In genomic region chr1:1442069-1442770, GRCh38 we compare ENCODE assay signal across 26 cellular contexts. TPM values are rescaled to one million over a fixed set of nuclear protein-coding genes. Genes with fewer than 3 reads are reported as not detected.
A peak's percentile ranks its signal among the peaks of the same experiment; 100 is the strongest.
DNase-seq lines count a peak whose midpoint lies in the region; ATAC-seq, FAIRE-seq and TF ChIP-seq lines count a peak whose summit lies in the region.
"Had no signal": no experiment of that assay in that cellular context is flagged by ENCODE, and none has a peak within 500 bp of the region (broad histone marks: within the 10 kb centered on the region; RNA-seq: fewer than 3 reads in every experiment).

No MANE protein-coding gene starts in this region.

- H3K4me3 ChIP-seq in SK-N-SH (ENCODE audit: low read depth in 2 of 2, low read length in 1 of 2) (no peak overlapping the region), kidney (ENCODE audit: low read length in 2 of 2) (no peak overlapping the region), upper lobe of right lung (no peak overlapping the region), breast epithelium (no peak overlapping the region)
- H3K4me3 ChIP-seq: coronary artery, heart right ventricle, SJCRH30, upper lobe of left lung had no signal

- DNase-seq in SK-N-SH: peak; percentile 28
- peak; percentile 74 for DNase-seq in kidney
- DNase-seq in upper lobe of right lung: no peak
- DNase-seq in T-helper 9 cell: no peak
- no peak for DNase-seq in breast epithelium (ENCODE audit: low spot score in 2 of 2)
- DNase-seq: activated CD4-positive, alpha-beta T cell treated with anti-CD3 and anti-CD28 coated beads, Interleukin-2, amount 50 U/mL, for 1 hour; activated CD8-positive, alpha-beta memory T cell treated with anti-CD3 and anti-CD28 coated beads, Interleukin-2, amount 50 U/mL, for 4 hours; activated effector memory CD4-positive, alpha-beta T cell treated with Interleukin-2 at 50 U/mL for 16 hours; AML-193; brain microvascular endothelial cell; COR-L47; DMS79 treated with DMSO at 0.1 percent for 48 hours; GOT3; heart right ventricle; Karpas-422; NCI-H2029; retina; stimulated activated CD8-positive, alpha-beta memory T cell treated with anti-CD3 and anti-CD28 coated beads, Interleukin-4, amount 100 ng/mL, for 48 hours; T-helper 17 cell; upper lobe of left lung had no signal

- intact Hi-C loops in kidney (cut with DNase I) (no loop called here), upper lobe of right lung (cut with DNase I) (no loop called here), breast epithelium (cut with DNase I; ENCODE audit: low total_unique reads) (loop anchor here (5.0 kb wide), 1 partner anchor 185 kb away; no protein-coding TSS in a partner anchor)

- no peak overlapping the region for H3K4me2 ChIP-seq in SK-N-SH

- no peaks in the 10 kb centered on the region for H3K36me3 ChIP-seq in SK-N-SH (replicated peaks in 1 of 2; ENCODE audit: control insufficient read depth in 1 of 2, insufficient read depth in 2 of 2, low read length in 1 of 2)
- H3K36me3 ChIP-seq in kidney (ENCODE audit: control insufficient read depth in 1 of 2, insufficient read depth in 2 of 2, low read length in 2 of 2): no peaks in the 10 kb centered on the region
- H3K36me3 ChIP-seq in upper lobe of right lung: no peaks in the 10 kb centered on the region
- no peaks in the 10 kb centered on the region for H3K36me3 ChIP-seq in breast epithelium
- H3K36me3 ChIP-seq: brain microvascular endothelial cell, neutrophil, SJCRH30, upper lobe of left lung had no signal

- no peaks in the 10 kb centered on the region; a peak in 1 of 4 replicates for H3K4me1 ChIP-seq in SK-N-SH (ENCODE audit: control insufficient read depth in 1 of 2, insufficient read depth in 2 of 2, low read depth in 1 of 2, low read length in 1 of 2)
- peaks cover 5 to 15% of the 10 kb centered on the region in 2 donors for H3K4me1 ChIP-seq in kidney (ENCODE audit: control insufficient read depth in 1 of 2, insufficient read depth in 1 of 2, low read depth in 1 of 2, low read length in 2 of 2)
- H3K4me1 ChIP-seq in upper lobe of right lung: peaks cover 19% of the 10 kb centered on the region
- peaks cover 0 to 11% of the 10 kb centered on the region in 2 donors for H3K4me1 ChIP-seq in breast epithelium

- no peak for TF ChIP-seq EP300 in SK-N-SH (IDR thresholded peaks at IDR 0.05; ENCODE audit: borderline replicate concordance in 1 of 2, low read depth in 1 of 2, low read length in 1 of 2)

- 90% methylated on average over 17 of the region's 32 CpGs for WGBS in SK-N-SH (ENCODE audit: low lambda C conversion rate)

- H3K9me3 ChIP-seq in SK-N-SH (no peaks in the 10 kb centered on the region), kidney (ENCODE audit: control insufficient read depth in 1 of 2, low read length in 2 of 2) (no peaks in the 10 kb centered on the region), upper lobe of right lung (no peaks in the 10 kb centered on the region), breast epithelium (no peaks in the 10 kb centered on the region)
- H3K9me3 ChIP-seq: heart right ventricle, neutrophil, SJCRH30, upper lobe of left lung had no signal

- POLR2A ChIA-PET in SK-N-SH (lab: Yijun Ruan, JAX): no interaction called here

- H3K27me3 ChIP-seq in SK-N-SH (ENCODE audit: insufficient read depth) (no peaks in the 10 kb centered on the region), upper lobe of right lung (no peaks in the 10 kb centered on the region), breast epithelium (no peaks in the 10 kb centered on the region)
- H3K27me3 ChIP-seq: brain microvascular endothelial cell, upper lobe of left lung had no signal

- no peak for TF ChIP-seq RAD21 in SK-N-SH (IDR thresholded peaks at IDR 0.05; ENCODE audit: low read length)

- H3K9ac ChIP-seq in SK-N-SH (no peak overlapping the region), kidney (ENCODE audit: low read length in 2 of 2) (no peak overlapping the region)

- no peaks in the 10 kb centered on the region for H3K79me2 ChIP-seq in SK-N-SH (ENCODE audit: insufficient read depth)

- no peak for ATAC-seq in SK-N-SH treated with all-trans-retinoic acid at 6 μM for 48 hours
- peak; percentile 52 for ATAC-seq in upper lobe of right lung
- ATAC-seq: T-helper 17 cell had no signal

- H3K27ac ChIP-seq in SK-N-SH (ENCODE audit: low read depth in 2 of 2, low read length in 1 of 2): no peak overlapping the region
- no peak overlapping the region for H3K27ac ChIP-seq in kidney (ENCODE audit: low read depth in 2 of 2, low read length in 2 of 2)
- H3K27ac ChIP-seq in upper lobe of right lung: peak overlapping the region; percentile 17
- H3K27ac ChIP-seq in breast epithelium: no peak overlapping the region
- H3K27ac ChIP-seq: 22Rv1, brain microvascular endothelial cell, coronary artery, heart right ventricle, neutrophil, SJCRH30 had no signal

- CTCF ChIA-PET in SK-N-SH (lab: Yijun Ruan, JAX): interaction anchor here (0.6 to 2.6 kb wide), 6 partner anchors 9 to 67 kb away, joined by 3 to 8 read pairs (median 3); partner anchors contain the start of genes AURKAIP1 and MRPL20

- no peaks in the 10 kb centered on the region for H4K20me1 ChIP-seq in SK-N-SH (ENCODE audit: insufficient read depth)

- no peak overlapping the region for H2AFZ ChIP-seq in SK-N-SH (ENCODE audit: low read depth)

- no peaks in the 10 kb centered on the region for H3K9me2 ChIP-seq in SK-N-SH

- H3F3A ChIP-seq in SK-N-SH (replicated peaks; ENCODE audit: insufficient read depth): no peaks in the 10 kb centered on the region

- TF ChIP-seq POLR2A in breast epithelium (IDR thresholded peaks at IDR 0.05): no peak

- TF ChIP-seq CTCF in SK-N-SH (IDR thresholded peaks at IDR 0.05) (no peak), kidney (IDR thresholded peaks at IDR 0.05; ENCODE audit: borderline replicate concordance, extremely low read depth, insufficient read depth) (no peak), upper lobe of right lung (IDR thresholded peaks at IDR 0.05) (no peak), breast epithelium (IDR thresholded peaks at IDR 0.05) (no peak)

- no peak for FAIRE-seq in kidney (lab: Jason Lieb, UNC)
- FAIRE-seq: GM12891 had no signal

TF ChIP-seq in SK-N-SH, 30 proteins besides CTCF, POLR2A, EP300 and RAD21 (continues in another document):
- TF ChIP-seq RXRA (IDR thresholded peaks at IDR 0.05; ENCODE audit: borderline replicate concordance, low read depth): no peak
- no peak for TF ChIP-seq TCF12 (IDR thresholded peaks at IDR 0.05)

TF ChIP-seq in SK-N-SH treated with all-trans-retinoic acid at 6 μM for 48 hours, 23 proteins besides CTCF, POLR2A, EP300 and RAD21 (continues in another document):
- TF ChIP-seq ZNF565 (CRISPR knock-in tag; conservative IDR thresholded peaks at IDR 0.05; ENCODE audit: low read depth): no peak
- no peak for TF ChIP-seq TSHZ2 (CRISPR knock-in tag; IDR thresholded peaks at IDR 0.05)

RNA-seq across cellular contexts. Expression of gene VWA1, which starts 6.7 kb away (rescaled TPM):
- polyA plus RNA-seq in SK-N-SH (2012; rRNA removed) (5.3 and 7.4 TPM in 2 replicates), kidney (ENCODE audit: insufficient read depth, low read depth, low replicate concordance) (103 TPM)
- polyA plus RNA-seq in SK-N-SH (2012; cell fraction: cytosol; rRNA removed): 3.2 and 5.0 TPM in 2 replicates
- 5.7 and 8.5 TPM in 2 replicates for polyA plus RNA-seq in SK-N-SH (2012; cell fraction: nucleus; rRNA removed)
- total RNA-seq in kidney (116 TPM), upper lobe of right lung (87.4 TPM), breast epithelium (10 to 100 TPM; 13.0 to 44.8 (median 35.7) TPM)
- total RNA-seq: T-helper 17 cell had no signal

RNA-seq across cellular contexts. Expression of gene ATAD3C, which starts 7.3 kb away (rescaled TPM):
- polyA plus RNA-seq in SK-N-SH (2012; rRNA removed) (0.38 and 0.49 TPM in 2 replicates), kidney (ENCODE audit: insufficient read depth, low read depth, low replicate concordance) (14.3 TPM)
- polyA plus RNA-seq in SK-N-SH (2012; cell fraction: cytosol; rRNA removed): 0.22 and 0.27 TPM in 2 replicates
- polyA plus RNA-seq in SK-N-SH (2012; cell fraction: nucleus; rRNA removed): 0.37 and 0.52 TPM in 2 replicates
- total RNA-seq in kidney (10.0 TPM), upper lobe of right lung (10.4 TPM), breast epithelium (1 to 10 TPM; 1.9 to 8.5 (median 4.3) TPM)

RNA-seq across cellular contexts. Expression of gene ANKRD65, which starts 21.1 kb away (rescaled TPM):
- 0.06 and 0.07 TPM in 2 replicates for polyA plus RNA-seq in SK-N-SH (2012; rRNA removed)
- 0.04 and 0.05 TPM in 2 replicates for polyA plus RNA-seq in SK-N-SH (2012; cell fraction: cytosol; rRNA removed)
- 0.43 and 0.46 TPM in 2 replicates for polyA plus RNA-seq in SK-N-SH (2012; cell fraction: nucleus; rRNA removed)
- total RNA-seq in kidney: 5.2 TPM
- polyA plus RNA-seq in kidney (ENCODE audit: insufficient read depth, low read depth, low replicate concordance): 7.1 TPM
- total RNA-seq in upper lobe of right lung: 21.5 TPM
- 10 to 100 TPM; 10.2 to 16.0 (median 12.2) TPM for total RNA-seq in breast epithelium
- total RNA-seq: T-helper 17 cell had no signal

RNA-seq across cellular contexts. Expression of gene ATAD3B, which starts 29.3 kb away (rescaled TPM):
- 47.6 and 71.6 TPM in 2 replicates for polyA plus RNA-seq in SK-N-SH (2012; rRNA removed)
- 13.5 and 13.8 TPM in 2 replicates for polyA plus RNA-seq in SK-N-SH (2012; cell fraction: cytosol; rRNA removed)
- 255 and 261 TPM in 2 replicates for polyA plus RNA-seq in SK-N-SH (2012; cell fraction: nucleus; rRNA removed)
- 28.8 TPM for total RNA-seq in kidney
- polyA plus RNA-seq in kidney (ENCODE audit: insufficient read depth, low read depth, low replicate concordance): 13.3 TPM
- 24.3 TPM for total RNA-seq in upper lobe of right lung
- 10 to 100 TPM in 2 of 3 donors, 1 to 10 TPM in 1; 9.9 to 22.9 (median 22.4) TPM for total RNA-seq in breast epithelium

RNA-seq across cellular contexts. Expression of gene MRPL20, which starts 35.1 kb away (rescaled TPM):
- polyA plus RNA-seq in SK-N-SH (2012; rRNA removed): 159 and 210 TPM in 2 replicates
- polyA plus RNA-seq in SK-N-SH (2012; cell fraction: cytosol; rRNA removed): 202 and 236 TPM in 2 replicates
- 104 and 133 TPM in 2 replicates for polyA plus RNA-seq in SK-N-SH (2012; cell fraction: nucleus; rRNA removed)
- total RNA-seq in kidney: 103 TPM
- 221 TPM for polyA plus RNA-seq in kidney (ENCODE audit: insufficient read depth, low read depth, low replicate concordance)
- 80.7 TPM for total RNA-seq in upper lobe of right lung
- 100 to 1,000 TPM; 127 to 149 (median 147) TPM for total RNA-seq in breast epithelium

Comparison
In these comparisons a context has a peak if more than half of its experiments do, and no peak if none do; other contexts are left out.
1. DNase-seq: peak in SK-N-SH (single experiment) and kidney (single experiment); none in upper lobe of right lung (single experiment), T-helper 9 cell (single experiment) and breast epithelium (0 of 2).